In genomic region chr7:37011151-37011890, GRCh38 we compare ENCODE assay signal across 26 cellular contexts.
"Had no signal": no experiment of that assay in that cellular context is flagged by ENCODE, and none has a peak within 500 bp of the region (broad histone marks: within the 10 kb centered on the region; RNA-seq: fewer than 3 reads in every experiment).

No MANE protein-coding gene starts in this region.

- H3K27ac ChIP-seq: colonic mucosa, esophagus squamous epithelium, heart right ventricle, lower lobe of right lung, neural progenitor cell, psoas muscle, sigmoid colon, suprapubic skin, transverse colon, upper lobe of right lung, uterus had no signal

- H3K9me3 Mint-ChIP-seq: nephron; neural progenitor cell; stimulated activated memory B cell treated with anti-CD40 and anti-IgM and Interleukin-4, amounts not matched to agents 10 μg/mL and 1 μg/mL and 100 μg/mL, for 72 hours; stimulated activated naive CD8-positive, alpha-beta T cell treated with anti-CD3 and anti-CD28 coated beads, Interleukin-15, Interleukin-2, amounts not matched to agents 100 ng/mL and 50 ng/mL, for 24 hours had no signal

- ATAC-seq: heart right ventricle; left ventricle myocardium superior; lower lobe of right lung; psoas muscle; right cardiac atrium; stimulated activated memory B cell treated with anti-CD40 and anti-IgM and Interleukin-4, amounts not matched to agents 10 μg/mL and 1 μg/mL and 100 μg/mL, for 72 hours; upper lobe of right lung had no signal

- H3K36me3 ChIP-seq: colonic mucosa, neural progenitor cell, sigmoid colon, suprapubic skin, transverse colon, uterus had no signal

- H3K36me3 Mint-ChIP-seq: neural progenitor cell had no signal

- H3K4me3 ChIP-seq: colonic mucosa, esophagus squamous epithelium, heart right ventricle, lower lobe of right lung, neural progenitor cell, psoas muscle, sigmoid colon, suprapubic skin, transverse colon, upper lobe of right lung, uterus had no signal

- DNase-seq: colonic mucosa; dermis blood vessel endothelial cell; effector memory CD4-positive, alpha-beta T cell; erythroblast; esophagus squamous epithelium; foreskin melanocyte; glutamatergic neuron; heart right ventricle; hippocampal formation; islet precursor cell; left ventricle myocardium superior; lower lobe of right lung; nucleus accumbens; psoas muscle; right cardiac atrium; sigmoid colon; stimulated activated CD4-positive, alpha-beta T cell treated with anti-CD3 and anti-CD28 coated beads, Interleukin-2, amount 100 ng/mL, for 24 hours; stimulated activated CD4-positive, alpha-beta T cell treated with anti-CD3 and anti-CD28 coated beads, Interleukin-4, amount 100 ng/mL, for 24 hours; transverse colon; upper lobe of right lung; uterus had no signal

- H3K9me3 ChIP-seq: colonic mucosa, esophagus squamous epithelium, heart right ventricle, lower lobe of right lung, psoas muscle, sigmoid colon, suprapubic skin, transverse colon, upper lobe of right lung, uterus had no signal

- H3K4me1 ChIP-seq: colonic mucosa, esophagus squamous epithelium, psoas muscle, suprapubic skin, transverse colon, uterus had no signal

- H3K27me3 Mint-ChIP-seq: stimulated activated memory B cell treated with anti-CD40 and anti-IgM and Interleukin-4, amounts not matched to agents 10 μg/mL and 1 μg/mL and 100 μg/mL, for 72 hours; stimulated activated naive CD8-positive, alpha-beta T cell treated with anti-CD3 and anti-CD28 coated beads, Interleukin-15, Interleukin-2, amounts not matched to agents 100 ng/mL and 50 ng/mL, for 24 hours had no signal

- H3K27ac Mint-ChIP-seq: nephron; neural progenitor cell; stimulated activated memory B cell treated with anti-CD40 and anti-IgM and Interleukin-4, amounts not matched to agents 10 μg/mL and 1 μg/mL and 100 μg/mL, for 72 hours; stimulated activated naive CD8-positive, alpha-beta T cell treated with anti-CD3 and anti-CD28 coated beads, Interleukin-15, Interleukin-2, amounts not matched to agents 100 ng/mL and 50 ng/mL, for 24 hours had no signal

- H3K27me3 ChIP-seq: colonic mucosa, esophagus squamous epithelium, heart right ventricle, neural progenitor cell, sigmoid colon, suprapubic skin, transverse colon, upper lobe of right lung, uterus had no signal

- H3K4me3 Mint-ChIP-seq: nephron; neural progenitor cell; stimulated activated memory B cell treated with anti-CD40 and anti-IgM and Interleukin-4, amounts not matched to agents 10 μg/mL and 1 μg/mL and 100 μg/mL, for 72 hours; stimulated activated naive CD8-positive, alpha-beta T cell treated with anti-CD3 and anti-CD28 coated beads, Interleukin-15, Interleukin-2, amounts not matched to agents 100 ng/mL and 50 ng/mL, for 24 hours had no signal
